ENCODE assay signal across 17 cellular contexts in the genomic region with DNA sequence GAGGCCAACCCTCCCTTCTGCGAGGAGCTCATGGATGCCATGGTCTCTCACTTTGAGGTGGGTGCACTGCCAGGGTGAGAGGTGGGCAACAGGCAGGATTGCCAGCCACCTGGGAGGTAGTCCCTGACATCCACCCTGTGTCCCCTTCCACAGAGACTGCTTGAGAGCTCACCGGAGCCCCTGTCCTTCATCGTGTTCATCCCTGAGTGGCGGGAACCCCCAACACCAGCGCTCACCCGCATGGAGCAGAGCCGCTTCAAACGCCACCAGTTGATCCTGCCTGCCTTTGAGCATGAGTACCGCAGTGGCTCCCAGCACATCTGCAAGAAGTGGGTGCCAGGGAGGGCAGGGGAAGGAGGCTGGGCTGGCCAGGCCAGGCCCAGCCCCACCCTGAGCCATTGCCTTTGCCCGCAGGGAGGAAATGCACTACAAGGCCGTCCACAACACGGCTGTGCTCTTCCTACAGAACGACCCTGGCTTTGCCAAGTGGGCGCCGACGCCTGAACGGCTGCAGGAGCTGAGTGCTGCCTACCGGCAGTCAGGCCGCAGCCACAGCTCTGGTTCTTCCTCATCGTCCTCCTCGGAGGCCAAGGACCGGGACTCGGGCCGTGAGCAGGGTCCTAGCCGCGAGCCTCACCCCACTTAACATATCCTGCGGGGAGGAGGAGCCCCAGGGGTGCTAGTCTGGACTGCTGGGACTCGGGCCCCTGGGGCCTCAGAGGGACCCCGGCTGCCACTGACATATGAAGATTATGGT. TPM values are rescaled to one million over a fixed set of nuclear protein-coding genes. Genes with fewer than 3 reads are reported as not detected.
DNase-seq lines count a peak whose midpoint lies in the region; ATAC-seq and TF ChIP-seq lines count a peak whose summit lies in the region.
"Had no signal": no experiment of that assay in that cellular context is flagged by ENCODE, and none has a peak within 500 bp of the region (broad histone marks: within the 10 kb centered on the region; RNA-seq: fewer than 3 reads in every experiment).

No MANE protein-coding gene starts in this region.

- H3K27me3 Mint-ChIP-seq in natural killer cell (ENCODE audit: low read depth in 2 of 2), result no peaks in the 10 kb centered on the region
- H3K27me3 Mint-ChIP-seq: activated naive CD8-positive, alpha-beta T cell treated with anti-CD3 and anti-CD28 coated beads, Interleukin-2, amount 10 ng/mL, durations not matched to agents 7 days and 5 days had no signal

- intact Hi-C loops in left ventricle myocardium superior (cut with micrococcal nuclease), result no loop called here
- intact Hi-C loops in cardiac septum (cut with DNase I), result no loop called here
- intact Hi-C loops in adrenal gland (cut with DNase I), result no loop called here
- intact Hi-C loops in natural killer cell (cut with micrococcal nuclease), result no loop called here
- intact Hi-C loops in vagina (cut with DNase I), result no loop called here
- intact Hi-C loops in tibial artery (cut with DNase I; ENCODE audit: low total_unique reads), result no loop called here

- H3K27me3 ChIP-seq in adrenal gland (no peaks in the 10 kb centered on the region), vagina (no peaks in the 10 kb centered on the region), tibial artery (no peaks in the 10 kb centered on the region)
- H3K27me3 ChIP-seq: hepatocyte had no signal

- TF ChIP-seq CTCF in adrenal gland (IDR thresholded peaks at IDR 0.05) (no peak), natural killer cell (IDR thresholded peaks at IDR 0.05) (no peak), vagina (IDR thresholded peaks at IDR 0.05) (no peak), tibial artery (IDR thresholded peaks at IDR 0.05) (no peak)

- H3K36me3 ChIP-seq in adrenal gland (replicated peaks in 1 of 2) (peaks cover 0 to 98% of the 10 kb centered on the region in 2 donors), vagina (peaks cover 4 to 99% of the 10 kb centered on the region in 2 donors), tibial artery (peaks cover 79 to 100% (median 97%) of the 10 kb centered on the region in 3 donors)

- H3K9me3 ChIP-seq in adrenal gland (replicated peaks in 1 of 3) (no peaks in the 10 kb centered on the region), vagina (no peaks in the 10 kb centered on the region), tibial artery (no peaks in the 10 kb centered on the region)

- H3K27ac ChIP-seq in adrenal gland (peak overlapping the region; percentile 35 to 96 (median 90)), vagina (peak overlapping the region; percentile 58), tibial artery (peak overlapping the region in 1 of 2 donors; percentile 48)
- H3K27ac ChIP-seq: SK-N-MC had no signal

- no peak overlapping the region for H3K4me3 ChIP-seq in adrenal gland
- no peak overlapping the region for H3K4me3 ChIP-seq in vagina
- H3K4me3 ChIP-seq in tibial artery, result no peak overlapping the region
- H3K4me3 ChIP-seq: hepatocyte, SK-N-MC had no signal

- peak in 1 of 2 donors; percentile 6 for TF ChIP-seq POLR2A in adrenal gland (IDR thresholded peaks at IDR 0.05)
- no peak for TF ChIP-seq POLR2A in vagina (IDR thresholded peaks at IDR 0.05)

- DNase-seq in left ventricle myocardium superior (peak; percentile 34), cardiac septum (ENCODE audit: low spot score) (no peak), adrenal gland (peak in 5 of 7 donors; percentile 52 to 71 (median 69)), natural killer cell (no peak), vagina (ENCODE audit: extremely low spot score in 2 of 2) (no peak), dermis blood vessel endothelial cell (no peak), tibial artery (no peak)
- DNase-seq: activated naive CD8-positive, alpha-beta T cell treated with anti-CD3 and anti-CD28 coated beads, Interleukin-2, amount 10 ng/mL, durations not matched to agents 7 days and 5 days; COR-L47; effector CD8-positive, alpha-beta T cell; IMR-90; NCI-H187 treated with DMSO at 0.1 percent for 48 hours; NCI-H446 treated with DMSO at 0.1 percent for 48 hours; retina had no signal

- H3K9me3 Mint-ChIP-seq in natural killer cell, result no peaks in the 10 kb centered on the region
- H3K9me3 Mint-ChIP-seq: activated naive CD8-positive, alpha-beta T cell treated with anti-CD3 and anti-CD28 coated beads, Interleukin-2, amount 10 ng/mL, durations not matched to agents 7 days and 5 days had no signal

- peaks cover 8% of the 10 kb centered on the region for H3K36me3 Mint-ChIP-seq in natural killer cell

- peaks cover 36 to 62% of the 10 kb centered on the region in 2 donors for H3K4me1 Mint-ChIP-seq in natural killer cell

- no peak for ATAC-seq in left ventricle myocardium superior
- no peak for ATAC-seq in natural killer cell
- no peak for ATAC-seq in HG02938 (IDR thresholded peaks at IDR 0.05; ENCODE audit: unreplicated experiment)

- peak overlapping the region; percentile 90 to 97 for H3K27ac Mint-ChIP-seq in natural killer cell

- H3K4me3 Mint-ChIP-seq in natural killer cell, result no peak overlapping the region
- H3K4me3 Mint-ChIP-seq: activated naive CD8-positive, alpha-beta T cell treated with anti-CD3 and anti-CD28 coated beads, Interleukin-2, amount 10 ng/mL, durations not matched to agents 7 days and 5 days had no signal

- 54 to 61% (median 59%) methylated on average over 20 to 29 of the region's 29 CpGs for WGBS in adrenal gland, 4 donors

- peaks cover 25% of the 10 kb centered on the region in 2 donors for H3K4me1 ChIP-seq in adrenal gland (replicated peaks in 1 of 2)
- H3K4me1 ChIP-seq in vagina, result peaks cover 26% of the 10 kb centered on the region
- H3K4me1 ChIP-seq in tibial artery, result peaks cover 0 to 4% (median 0%) of the 10 kb centered on the region in 4 donors

RNA-seq across cellular contexts. Expression of a gene that starts 12.8 kb away (rescaled TPM):
- 26.2 TPM for total RNA-seq in left ventricle myocardium superior
- 30.2 TPM for total RNA-seq in cardiac septum
- total RNA-seq in adrenal gland, result 10 to 100 TPM; 25.5 to 47.1 (median 40.6) TPM
- 10 to 100 TPM; 20.6 to 36.4 (median 35.9) TPM for polyA plus RNA-seq in adrenal gland
- total RNA-seq in natural killer cell, result 10 to 100 TPM; 72.0 to 85.1 (median 73.3) TPM
- 36.6 TPM for total RNA-seq in vagina
- total RNA-seq in dermis blood vessel endothelial cell, result 13.3 and 16.2 TPM in 2 replicates

RNA-seq across cellular contexts. Expression of a gene that starts 24.7 kb away (rescaled TPM):
- total RNA-seq in left ventricle myocardium superior (10.0 TPM), cardiac septum (8.5 TPM), adrenal gland (10 to 100 TPM; 11.1 to 29.9 (median 17.7) TPM), natural killer cell (100 to 1,000 TPM; 101 to 119 (median 102) TPM), vagina (24.1 TPM), dermis blood vessel endothelial cell (14.8 and 17.4 TPM in 2 replicates)
- polyA plus RNA-seq in adrenal gland, result 10 to 100 TPM in 2 of 3 donors, 1 to 10 TPM in 1; 5.4 to 45.1 (median 29.5) TPM

RNA-seq across cellular contexts. Expression of a gene that starts 35.3 kb away (rescaled TPM):
- total RNA-seq in left ventricle myocardium superior (97.7 TPM), cardiac septum (37.1 TPM), adrenal gland (1,000 to 10,000 TPM in 2 of 8 donors, 100 to 1,000 TPM in 6; 225 to 1,158 (median 552) TPM), natural killer cell (1 to 10 TPM in 2 of 3 donors, under 1 TPM in 1; 0.63 to 3.5 (median 3.2) TPM), vagina (292 TPM), dermis blood vessel endothelial cell (2.4 and 5.4 TPM in 2 replicates)
- 100 to 1,000 TPM; 126 to 366 (median 157) TPM for polyA plus RNA-seq in adrenal gland

RNA-seq across cellular contexts. Expression of a gene that starts 56.2 kb away (rescaled TPM):
- total RNA-seq in left ventricle myocardium superior, result 123 TPM
- 111 TPM for total RNA-seq in cardiac septum
- total RNA-seq in adrenal gland, result 100 to 1,000 TPM; 306 to 776 (median 549) TPM
- polyA plus RNA-seq in adrenal gland, result 100 to 1,000 TPM; 517 to 854 (median 731) TPM
- 100 to 1,000 TPM in 1 of 3 donors, 10 to 100 TPM in 2; 72.8 to 108 (median 86.8) TPM for total RNA-seq in natural killer cell
- total RNA-seq in vagina, result 114 TPM
- 47.8 and 48.1 TPM in 2 replicates for total RNA-seq in dermis blood vessel endothelial cell

RNA-seq across cellular contexts. Expression of a gene that starts 56.3 kb away (rescaled TPM):
- 5.8 TPM for total RNA-seq in left ventricle myocardium superior
- 7.6 TPM for total RNA-seq in cardiac septum
- 10 to 100 TPM in 6 of 8 donors, 1 to 10 TPM in 2; 6.0 to 36.4 (median 16.0) TPM for total RNA-seq in adrenal gland
- polyA plus RNA-seq in adrenal gland, result 10 to 100 TPM in 1 of 3 donors, 1 to 10 TPM in 2; 1.0 to 19.1 (median 7.2) TPM
- 1 to 10 TPM in 2 of 3 donors, under 1 TPM in 1; 0.89 to 1.4 (median 1.4) TPM for total RNA-seq in natural killer cell
- total RNA-seq in vagina, result 15.2 TPM
- 3.2 and 4.4 TPM in 2 replicates for total RNA-seq in dermis blood vessel endothelial cell

Comparison
In these comparisons a context has a peak if more than half of its experiments do, and no peak if none do; other contexts are left out.
1. DNase-seq: peak in left ventricle myocardium superior (single experiment) and adrenal gland (5 of 7); none in cardiac septum (single experiment), natural killer cell (single experiment), vagina (0 of 2), dermis blood vessel endothelial cell (single experiment) and tibial artery (0 of 2).